ENCODE assay signal across 7 cellular contexts in the genomic region with DNA sequence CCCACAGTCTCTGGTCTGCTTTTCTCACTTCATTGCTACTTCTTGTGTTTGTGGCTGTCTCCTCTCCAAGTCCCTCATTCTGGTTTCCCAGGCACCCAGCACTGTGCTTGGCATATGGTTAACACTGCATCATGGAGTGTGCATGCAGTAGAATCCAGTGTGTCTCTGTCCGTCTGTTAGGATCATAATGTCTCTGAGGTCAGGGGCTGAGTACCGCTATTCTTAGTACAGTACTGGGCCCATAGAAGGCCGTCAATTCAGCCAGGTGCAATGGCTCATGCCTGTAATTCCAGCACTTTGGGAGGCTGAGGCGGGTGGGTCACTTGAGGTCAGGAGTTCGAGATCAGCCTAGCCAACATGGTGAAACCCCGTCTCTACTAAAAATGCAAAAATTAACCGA. TPM values are rescaled to one million over a fixed set of nuclear protein-coding genes. Genes with fewer than 3 reads are reported as not detected.
"Had no signal": no experiment of that assay in that cellular context is flagged by ENCODE, and none has a peak within 500 bp of the region (broad histone marks: within the 10 kb centered on the region; RNA-seq: fewer than 3 reads in every experiment).

No MANE protein-coding gene starts in this region.

RNA-seq across cellular contexts. Expression of gene FSD2, which starts 39.7 kb away (rescaled TPM):
- total RNA-seq: LHCN-M2, MCF 10A, NCI-H460, PC-9, RPMI7951, SK-MEL-5 had no signal

RNA-seq across cellular contexts. Expression of gene AP3B2, which starts 56.5 kb away (rescaled TPM):
- total RNA-seq: PC-9, SJCRH30 had no signal
